Comparison of ENCODE assay signal across 12 cellular contexts in genomic region chr18:11323359-11323819, GRCh38.
A peak's percentile ranks its signal among the peaks of the same experiment; 100 is the strongest.
DNase-seq lines count a peak whose midpoint lies in the region; ATAC-seq and TF ChIP-seq lines count a peak whose summit lies in the region.
"Had no signal": no experiment of that assay in that cellular context is flagged by ENCODE, and none has a peak within 500 bp of the region (broad histone marks: within the 10 kb centered on the region; RNA-seq: fewer than 3 reads in every experiment).

No MANE protein-coding gene starts in this region.

- no peak overlapping the region for H3K4me2 ChIP-seq in HCT116 (ENCODE audit: low read length)

- H4K20me1 ChIP-seq in HCT116 (ENCODE audit: insufficient read depth), result no peaks in the 10 kb centered on the region
- H4K20me1 ChIP-seq: BLaER1 treated with 17β-estradiol and CSF1 and Interleukin-3, amounts not matched to agents 10 nM and 100 nM had no signal

- H3K27me3 ChIP-seq in A673 (replicated peaks; ENCODE audit: insufficient read depth, low read depth, low read length, poor library complexity), result no peaks in the 10 kb centered on the region
- H3K27me3 ChIP-seq in HCT116 (ENCODE audit: insufficient read depth, low read length), result no peaks in the 10 kb centered on the region
- no peaks in the 10 kb centered on the region for H3K27me3 ChIP-seq in adrenal gland
- H3K27me3 ChIP-seq: BLaER1 treated with 17β-estradiol and CSF1 and Interleukin-3, amounts not matched to agents 10 nM and 100 nM had no signal

- RAD21 ChIA-PET in HCT116 (lab: Charles Lee; ENCODE audit: low non-redundant PET in 1 of 2, low total read pairs in 2 of 2, uncharacterized antibody in 2 of 2, unreplicated experiment in 2 of 2), result no interaction called here

- no peak for TF ChIP-seq CTCF in A673 (conservative IDR thresholded peaks at IDR 0.05; ENCODE audit: low read depth, low read length)
- TF ChIP-seq CTCF in HCT116 (IDR thresholded peaks at IDR 0.05 in 2 of 3, conservative IDR thresholded peaks at IDR 0.05 in 1 of 3; ENCODE audit: borderline replicate concordance in 1 of 3, insufficient read depth in 1 of 3, low read depth in 2 of 3, low read length in 2 of 3), result no peak
- no peak for TF ChIP-seq CTCF in adrenal gland (IDR thresholded peaks at IDR 0.05)

- H3K36me3 ChIP-seq in A673 (ENCODE audit: insufficient read depth, low read length, poor library complexity, severe bottlenecking), result no peaks in the 10 kb centered on the region
- no peaks in the 10 kb centered on the region for H3K36me3 ChIP-seq in HCT116 (ENCODE audit: control insufficient read depth in 1 of 2, insufficient read depth in 2 of 2, low read length in 2 of 2)
- no peaks in the 10 kb centered on the region for H3K36me3 ChIP-seq in adrenal gland (replicated peaks in 1 of 2)
- H3K36me3 ChIP-seq: BLaER1 treated with 17β-estradiol and CSF1 and Interleukin-3, amounts not matched to agents 10 nM and 100 nM had no signal

- BruUV-seq in A673 (replicated peaks; lab: Mats Ljungman, UMichigan) (no TSS peak), HCT116 (replicated peaks; lab: Mats Ljungman, UMichigan) (no TSS peak)

- DNase-seq in A673 (ENCODE audit: low spot score), result peak; percentile 11
- no peak for DNase-seq in HCT116 (ENCODE audit: low read depth, low spot score)
- peak; percentile 37 to 86 (median 67) for DNase-seq in adrenal gland
- peak; percentile 39 for DNase-seq in iPS-NIHi7 (ENCODE audit: extremely low spot score)
- no peak for DNase-seq in HT-29 (ENCODE audit: low spot score)
- DNase-seq in OCI-M2 (lab: John Stamatoyannopoulos, UW; ENCODE audit: unreplicated experiment), result no peak
- DNase-seq: activated CD4-positive, alpha-beta T cell treated with anti-CD3 and anti-CD28 coated beads for 36 hours; activated naive CD4-positive, alpha-beta T cell treated with anti-CD3 and anti-CD28 coated beads for 36 hours; nucleus accumbens had no signal

- H3K9me3 ChIP-seq in A673 (ENCODE audit: low read depth, low read length, poor library complexity, severe bottlenecking) (no peaks in the 10 kb centered on the region), HCT116 (ENCODE audit: control insufficient read depth in 1 of 2, insufficient read depth in 1 of 2, low read depth in 1 of 2, low read length in 2 of 2) (no peaks in the 10 kb centered on the region), adrenal gland (replicated peaks in 1 of 3) (no peaks in the 10 kb centered on the region)

- WGBS in adrenal gland, 4 donors, result 27 to 65% (median 49%) methylated on average over 9 to 11 of the region's 11 CpGs

- TF ChIP-seq POLR2A in HCT116 (IDR thresholded peaks at IDR 0.05; ENCODE audit: borderline replicate concordance, extremely low read depth, insufficient read depth, insufficient read length), result no peak
- TF ChIP-seq POLR2A in adrenal gland (IDR thresholded peaks at IDR 0.05), result no peak

- no peak overlapping the region for H2AFZ ChIP-seq in HCT116 (ENCODE audit: low read depth, low read length, poor library complexity, severe bottlenecking)

- H3K9ac ChIP-seq in HCT116 (ENCODE audit: low read length), result no peak overlapping the region
- H3K9ac ChIP-seq: BLaER1 treated with 17β-estradiol and CSF1 and Interleukin-3, amounts not matched to agents 10 nM and 100 nM had no signal

- H3K27ac ChIP-seq in A673 (ENCODE audit: low read depth, low read length, poor library complexity, severe bottlenecking) (no peak overlapping the region), HCT116 (ENCODE audit: low read depth, low read length) (no peak overlapping the region), adrenal gland (no peak overlapping the region)

- intact Hi-C loops in A673 (cut with micrococcal nuclease; ENCODE audit: unreplicated experiment) (no loop called here), HCT116 (cut with micrococcal nuclease) (no loop called here), adrenal gland (cut with DNase I) (no loop called here)

- H3K79me2 ChIP-seq in HCT116 (ENCODE audit: insufficient read depth, low read length), result no peaks in the 10 kb centered on the region

- H3K4me3 ChIP-seq in A673 (ENCODE audit: low read depth, low read length, poor library complexity, severe bottlenecking) (no peak overlapping the region), HCT116 (replicated peaks in 1 of 2; ENCODE audit: low read depth in 1 of 2, low read length in 2 of 2) (no peak overlapping the region), adrenal gland (no peak overlapping the region)
- H3K4me3 ChIP-seq: BLaER1 treated with 17β-estradiol and CSF1 and Interleukin-3, amounts not matched to agents 10 nM and 100 nM had no signal

- POLR2A ChIA-PET in A673 (lab: Charles Lee; ENCODE audit: low non-redundant PET), result no interaction called here
- POLR2A ChIA-PET in HCT116 (lab: Charles Lee), result no interaction called here

- H3K4me1 ChIP-seq in A673 (ENCODE audit: insufficient read depth, low read length, poor library complexity, severe bottlenecking), result no peaks in the 10 kb centered on the region
- peaks cover 0 to 12% of the 10 kb centered on the region in 2 experiments; a peak in 2 of 4 replicates for H3K4me1 ChIP-seq in HCT116 (ENCODE audit: control insufficient read depth in 1 of 2, insufficient read depth in 2 of 2, low read length in 2 of 2)
- H3K4me1 ChIP-seq in adrenal gland (replicated peaks in 1 of 2), result peaks cover 0 to 3% of the 10 kb centered on the region in 2 donors

- no peaks in the 10 kb centered on the region for H3K9me2 ChIP-seq in HCT116 (ENCODE audit: insufficient read depth)

- ATAC-seq in HCT116, result peak; percentile 42; the same call in 1 of the 2 replicates
- no peak for ATAC-seq in GM21367 (IDR thresholded peaks at IDR 0.05; ENCODE audit: unreplicated experiment)
- ATAC-seq in HG03280 (IDR thresholded peaks at IDR 0.05; ENCODE audit: unreplicated experiment), result no peak
- ATAC-seq: activated CD4-positive, alpha-beta T cell treated with anti-CD3 and anti-CD28 coated beads for 36 hours had no signal

- CTCF ChIA-PET in A673 (lab: Charles Lee) (no interaction called here), HCT116 (lab: Charles Lee) (interaction anchor here (1.0 kb wide), 1 partner anchor 13 kb away, joined by 3 read pairs; no protein-coding TSS in a partner anchor)

- TF ChIP-seq RAD21 in HCT116 (IDR thresholded peaks at IDR 0.05; ENCODE audit: low read depth), result no peak

TF ChIP-seq in HCT116, 20 proteins besides CTCF, POLR2A, EP300 and RAD21 (continues in another document):
- TF ChIP-seq ATF3 (IDR thresholded peaks at IDR 0.05) (no peak), EZH2 (IDR thresholded peaks at IDR 0.05) (no peak), REST (IDR thresholded peaks at IDR 0.05; ENCODE audit: low read depth) (no peak), TCF7L2 (IDR thresholded peaks at IDR 0.05; ENCODE audit: borderline replicate concordance, extremely low read depth, insufficient read depth, insufficient read length) (no peak), SRF (IDR thresholded peaks at IDR 0.05; ENCODE audit: low read depth) (no peak), SP1 (IDR thresholded peaks at IDR 0.05; ENCODE audit: low read depth) (no peak), EZH2phosphoT487 (IDR thresholded peaks at IDR 0.05; ENCODE audit: borderline replicate concordance) (no peak), FOSL1 (IDR thresholded peaks at IDR 0.05; ENCODE audit: low read depth) (no peak), SIN3A (IDR thresholded peaks at IDR 0.05; ENCODE audit: low read depth) (no peak), JUND (IDR thresholded peaks at IDR 0.05) (no peak), ELF1 (IDR thresholded peaks at IDR 0.05; ENCODE audit: borderline replicate concordance, low read depth) (no peak), CBX3 (IDR thresholded peaks at IDR 0.05; ENCODE audit: low read depth) (no peak), CEBPB (IDR thresholded peaks at IDR 0.05; ENCODE audit: low read depth) (no peak), YY1 (IDR thresholded peaks at IDR 0.05; ENCODE audit: extremely low read depth, insufficient replicate concordance, low read depth, low read length) (no peak), POLR2AphosphoS5 (IDR thresholded peaks at IDR 0.05; ENCODE audit: low read depth, low read length) (no peak), ZNF274 (IDR thresholded peaks at IDR 0.05; ENCODE audit: low read depth, low read length) (no peak), EGR1 (IDR thresholded peaks at IDR 0.05; ENCODE audit: low read depth) (no peak)
- TF ChIP-seq, protein P1, sequence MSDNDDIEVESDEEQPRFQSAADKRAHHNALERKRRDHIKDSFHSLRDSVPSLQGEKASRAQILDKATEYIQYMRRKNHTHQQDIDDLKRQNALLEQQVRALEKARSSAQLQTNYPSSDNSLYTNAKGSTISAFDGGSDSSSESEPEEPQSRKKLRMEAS (IDR thresholded peaks at IDR 0.05), result no peak

Comparison
In these comparisons a context has a peak if more than half of its experiments do, and no peak if none do; other contexts are left out.
1. DNase-seq: peak in A673 (single experiment), adrenal gland (7 of 7) and iPS-NIHi7 (single experiment); none in HCT116 (single experiment), HT-29 (single experiment) and OCI-M2 (single experiment).